Comparison of ENCODE assay signal across 15 cellular contexts in genomic region chr1:70518106-70518505, GRCh38.
A peak's percentile ranks its signal among the peaks of the same experiment; 100 is the strongest.
DNase-seq lines count a peak whose midpoint lies in the region; ATAC-seq and TF ChIP-seq lines count a peak whose summit lies in the region.
"Had no signal": no experiment of that assay in that cellular context is flagged by ENCODE, and none has a peak within 500 bp of the region (broad histone marks: within the 10 kb centered on the region; RNA-seq: fewer than 3 reads in every experiment).

No MANE protein-coding gene starts in this region.

- peaks cover 2% of the 10 kb centered on the region; the same call in 1 of the 3 replicates for H3K4me1 Mint-ChIP-seq in GM23338
- H3K4me1 Mint-ChIP-seq: activated naive CD4-positive, alpha-beta T cell treated with anti-CD3 and anti-CD28 coated beads, Interleukin-2, amount 50 U/mL, for 24 hours had no signal

- DNase-seq in GM23338 (ENCODE audit: low spot score) (no peak), myocyte (ENCODE audit: low read depth) (peak; percentile 5), prostate gland (ENCODE audit: low spot score) (no peak), retina (no peak), posterior vena cava (ENCODE audit: low spot score) (no peak)
- DNase-seq: activated CD4-positive, alpha-beta T cell treated with anti-CD3 and anti-CD28 coated beads, Interleukin-2, amount 50 U/mL, for 1 hour; activated T-cell treated with anti-CD3 and anti-CD28 coated beads for 4 hours; left ventricle myocardium superior; NCI-H1694 treated with DMSO at 0.1 percent for 48 hours; NCI-H446; small intestine had no signal

- no peaks in the 10 kb centered on the region for H3F3A ChIP-seq in GM23338 (replicated peaks; ENCODE audit: low read depth)

- no peaks in the 10 kb centered on the region for H3K9me3 ChIP-seq in prostate gland

- no peaks in the 10 kb centered on the region for H4K20me1 ChIP-seq in GM23338 (replicated peaks; ENCODE audit: insufficient read depth)
- H4K20me1 ChIP-seq in KMS-11 (ENCODE audit: insufficient read depth), result no peaks in the 10 kb centered on the region

- H3K79me2 ChIP-seq in GM23338 (replicated peaks; ENCODE audit: insufficient read depth), result no peaks in the 10 kb centered on the region
- no peaks in the 10 kb centered on the region for H3K79me2 ChIP-seq in KMS-11 (ENCODE audit: insufficient read depth, low read depth)

- WGBS in prostate gland, result 88% methylated on average over 1 of the region's 1 CpG

- H3K27me3 Mint-ChIP-seq in GM23338 (ENCODE audit: insufficient read depth, low read depth, poor library complexity), result no peaks in the 10 kb centered on the region
- H3K27me3 Mint-ChIP-seq: activated naive CD4-positive, alpha-beta T cell treated with anti-CD3 and anti-CD28 coated beads, Interleukin-2, amount 50 U/mL, for 24 hours had no signal

- H3K4me2 ChIP-seq in GM23338 (no peak overlapping the region), KMS-11 (peak overlapping the region; percentile 36)

- H3K4me3 ChIP-seq in GM23338, result no peak overlapping the region
- H3K4me3 ChIP-seq in KMS-11 (IDR thresholded peaks at IDR 0.05; ENCODE audit: insufficient read depth, low read depth, low read length), result no peak overlapping the region
- H3K4me3 ChIP-seq in prostate gland, result no peak overlapping the region
- H3K4me3 ChIP-seq: coronary artery had no signal

- intact Hi-C loops in prostate gland (cut with DNase I), result loop anchor here (10.0 kb wide), 1 partner anchor 83 kb away; no protein-coding TSS in a partner anchor
- intact Hi-C loops in posterior vena cava (cut with DNase I), result no loop called here

- peak overlapping the region; percentile 78 for H2AFZ ChIP-seq in GM23338
- H2AFZ ChIP-seq in KMS-11 (ENCODE audit: low read depth), result peak overlapping the region; percentile 58

- no peaks in the 10 kb centered on the region for H3K27me3 ChIP-seq in GM23338 (ENCODE audit: insufficient read depth)
- H3K27me3 ChIP-seq in KMS-11 (ENCODE audit: insufficient read depth, low read depth), result no peaks in the 10 kb centered on the region
- no peaks in the 10 kb centered on the region for H3K27me3 ChIP-seq in prostate gland (replicated peaks; ENCODE audit: insufficient read depth)

- no peaks in the 10 kb centered on the region for H3K9me3 Mint-ChIP-seq in GM23338
- H3K9me3 Mint-ChIP-seq: activated naive CD4-positive, alpha-beta T cell treated with anti-CD3 and anti-CD28 coated beads, Interleukin-2, amount 50 U/mL, for 24 hours had no signal

- H3K36me3 Mint-ChIP-seq in GM23338 (ENCODE audit: low read depth), result no peaks in the 10 kb centered on the region
- H3K36me3 Mint-ChIP-seq: activated naive CD4-positive, alpha-beta T cell treated with anti-CD3 and anti-CD28 coated beads, Interleukin-2, amount 50 U/mL, for 24 hours had no signal

- ATAC-seq in GM19023 (IDR thresholded peaks at IDR 0.05; ENCODE audit: unreplicated experiment), result peak; percentile 10
- no peak for ATAC-seq in GM23338
- ATAC-seq: left ventricle myocardium superior had no signal

- peak overlapping the region; percentile 58; the same call in 1 of the 2 replicates for H3K9ac ChIP-seq in KMS-11

- TF ChIP-seq POLR2A in prostate gland (IDR thresholded peaks at IDR 0.05), result no peak

- H3K27ac Mint-ChIP-seq in GM23338, result peak overlapping the region; percentile 9; the same call in 1 of the 2 replicates
- H3K27ac Mint-ChIP-seq: activated naive CD4-positive, alpha-beta T cell treated with anti-CD3 and anti-CD28 coated beads, Interleukin-2, amount 50 U/mL, for 24 hours had no signal

- no peak overlapping the region for H3K4me3 Mint-ChIP-seq in GM23338
- H3K4me3 Mint-ChIP-seq: activated naive CD4-positive, alpha-beta T cell treated with anti-CD3 and anti-CD28 coated beads, Interleukin-2, amount 50 U/mL, for 24 hours had no signal

- TF ChIP-seq CTCF in GM23338 (conservative IDR thresholded peaks at IDR 0.05; ENCODE audit: low read depth in 2 of 2) (no peak), KMS-11 (conservative IDR thresholded peaks at IDR 0.05; ENCODE audit: low read depth, low read length) (no peak), prostate gland (IDR thresholded peaks at IDR 0.05) (no peak)

- H3K36me3 ChIP-seq in GM23338 (ENCODE audit: insufficient read depth), result no peaks in the 10 kb centered on the region
- H3K36me3 ChIP-seq in KMS-11 (ENCODE audit: insufficient read depth), result no peaks in the 10 kb centered on the region
- H3K36me3 ChIP-seq in prostate gland, result no peaks in the 10 kb centered on the region

- H3K9me2 ChIP-seq in GM23338 (ENCODE audit: insufficient read depth), result no peaks in the 10 kb centered on the region

- H3K27ac ChIP-seq in GM23338 (ENCODE audit: low read depth) (no peak overlapping the region), KMS-11 (peak overlapping the region; percentile 74), prostate gland (no peak overlapping the region)
- H3K27ac ChIP-seq: coronary artery had no signal

- no peaks in the 10 kb centered on the region for H3K4me1 ChIP-seq in GM23338 (ENCODE audit: insufficient read depth)
- H3K4me1 ChIP-seq in KMS-11 (ENCODE audit: low read depth, poor library complexity, severe bottlenecking), result peaks cover 28% of the 10 kb centered on the region
- no peaks in the 10 kb centered on the region for H3K4me1 ChIP-seq in prostate gland (replicated peaks)

TF ChIP-seq in GM23338, 12 proteins besides CTCF, POLR2A, EP300 and RAD21 (continues in another document):
- no peak for TF ChIP-seq NANOG (IDR thresholded peaks at IDR 0.05; ENCODE audit: borderline replicate concordance)
- no peak for TF ChIP-seq POLR2AphosphoS5 (IDR thresholded peaks at IDR 0.05; ENCODE audit: low read depth)
- TF ChIP-seq, protein P1, sequence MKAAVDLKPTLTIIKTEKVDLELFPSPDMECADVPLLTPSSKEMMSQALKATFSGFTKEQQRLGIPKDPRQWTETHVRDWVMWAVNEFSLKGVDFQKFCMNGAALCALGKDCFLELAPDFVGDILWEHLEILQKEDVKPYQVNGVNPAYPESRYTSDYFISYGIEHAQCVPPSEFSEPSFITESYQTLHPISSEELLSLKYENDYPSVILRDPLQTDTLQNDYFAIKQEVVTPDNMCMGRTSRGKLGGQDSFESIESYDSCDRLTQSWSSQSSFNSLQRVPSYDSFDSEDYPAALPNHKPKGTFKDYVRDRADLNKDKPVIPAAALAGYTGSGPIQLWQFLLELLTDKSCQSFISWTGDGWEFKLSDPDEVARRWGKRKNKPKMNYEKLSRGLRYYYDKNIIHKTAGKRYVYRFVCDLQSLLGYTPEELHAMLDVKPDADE (IDR thresholded peaks at IDR 0.05), result no peak
- TF ChIP-seq, protein P2, sequence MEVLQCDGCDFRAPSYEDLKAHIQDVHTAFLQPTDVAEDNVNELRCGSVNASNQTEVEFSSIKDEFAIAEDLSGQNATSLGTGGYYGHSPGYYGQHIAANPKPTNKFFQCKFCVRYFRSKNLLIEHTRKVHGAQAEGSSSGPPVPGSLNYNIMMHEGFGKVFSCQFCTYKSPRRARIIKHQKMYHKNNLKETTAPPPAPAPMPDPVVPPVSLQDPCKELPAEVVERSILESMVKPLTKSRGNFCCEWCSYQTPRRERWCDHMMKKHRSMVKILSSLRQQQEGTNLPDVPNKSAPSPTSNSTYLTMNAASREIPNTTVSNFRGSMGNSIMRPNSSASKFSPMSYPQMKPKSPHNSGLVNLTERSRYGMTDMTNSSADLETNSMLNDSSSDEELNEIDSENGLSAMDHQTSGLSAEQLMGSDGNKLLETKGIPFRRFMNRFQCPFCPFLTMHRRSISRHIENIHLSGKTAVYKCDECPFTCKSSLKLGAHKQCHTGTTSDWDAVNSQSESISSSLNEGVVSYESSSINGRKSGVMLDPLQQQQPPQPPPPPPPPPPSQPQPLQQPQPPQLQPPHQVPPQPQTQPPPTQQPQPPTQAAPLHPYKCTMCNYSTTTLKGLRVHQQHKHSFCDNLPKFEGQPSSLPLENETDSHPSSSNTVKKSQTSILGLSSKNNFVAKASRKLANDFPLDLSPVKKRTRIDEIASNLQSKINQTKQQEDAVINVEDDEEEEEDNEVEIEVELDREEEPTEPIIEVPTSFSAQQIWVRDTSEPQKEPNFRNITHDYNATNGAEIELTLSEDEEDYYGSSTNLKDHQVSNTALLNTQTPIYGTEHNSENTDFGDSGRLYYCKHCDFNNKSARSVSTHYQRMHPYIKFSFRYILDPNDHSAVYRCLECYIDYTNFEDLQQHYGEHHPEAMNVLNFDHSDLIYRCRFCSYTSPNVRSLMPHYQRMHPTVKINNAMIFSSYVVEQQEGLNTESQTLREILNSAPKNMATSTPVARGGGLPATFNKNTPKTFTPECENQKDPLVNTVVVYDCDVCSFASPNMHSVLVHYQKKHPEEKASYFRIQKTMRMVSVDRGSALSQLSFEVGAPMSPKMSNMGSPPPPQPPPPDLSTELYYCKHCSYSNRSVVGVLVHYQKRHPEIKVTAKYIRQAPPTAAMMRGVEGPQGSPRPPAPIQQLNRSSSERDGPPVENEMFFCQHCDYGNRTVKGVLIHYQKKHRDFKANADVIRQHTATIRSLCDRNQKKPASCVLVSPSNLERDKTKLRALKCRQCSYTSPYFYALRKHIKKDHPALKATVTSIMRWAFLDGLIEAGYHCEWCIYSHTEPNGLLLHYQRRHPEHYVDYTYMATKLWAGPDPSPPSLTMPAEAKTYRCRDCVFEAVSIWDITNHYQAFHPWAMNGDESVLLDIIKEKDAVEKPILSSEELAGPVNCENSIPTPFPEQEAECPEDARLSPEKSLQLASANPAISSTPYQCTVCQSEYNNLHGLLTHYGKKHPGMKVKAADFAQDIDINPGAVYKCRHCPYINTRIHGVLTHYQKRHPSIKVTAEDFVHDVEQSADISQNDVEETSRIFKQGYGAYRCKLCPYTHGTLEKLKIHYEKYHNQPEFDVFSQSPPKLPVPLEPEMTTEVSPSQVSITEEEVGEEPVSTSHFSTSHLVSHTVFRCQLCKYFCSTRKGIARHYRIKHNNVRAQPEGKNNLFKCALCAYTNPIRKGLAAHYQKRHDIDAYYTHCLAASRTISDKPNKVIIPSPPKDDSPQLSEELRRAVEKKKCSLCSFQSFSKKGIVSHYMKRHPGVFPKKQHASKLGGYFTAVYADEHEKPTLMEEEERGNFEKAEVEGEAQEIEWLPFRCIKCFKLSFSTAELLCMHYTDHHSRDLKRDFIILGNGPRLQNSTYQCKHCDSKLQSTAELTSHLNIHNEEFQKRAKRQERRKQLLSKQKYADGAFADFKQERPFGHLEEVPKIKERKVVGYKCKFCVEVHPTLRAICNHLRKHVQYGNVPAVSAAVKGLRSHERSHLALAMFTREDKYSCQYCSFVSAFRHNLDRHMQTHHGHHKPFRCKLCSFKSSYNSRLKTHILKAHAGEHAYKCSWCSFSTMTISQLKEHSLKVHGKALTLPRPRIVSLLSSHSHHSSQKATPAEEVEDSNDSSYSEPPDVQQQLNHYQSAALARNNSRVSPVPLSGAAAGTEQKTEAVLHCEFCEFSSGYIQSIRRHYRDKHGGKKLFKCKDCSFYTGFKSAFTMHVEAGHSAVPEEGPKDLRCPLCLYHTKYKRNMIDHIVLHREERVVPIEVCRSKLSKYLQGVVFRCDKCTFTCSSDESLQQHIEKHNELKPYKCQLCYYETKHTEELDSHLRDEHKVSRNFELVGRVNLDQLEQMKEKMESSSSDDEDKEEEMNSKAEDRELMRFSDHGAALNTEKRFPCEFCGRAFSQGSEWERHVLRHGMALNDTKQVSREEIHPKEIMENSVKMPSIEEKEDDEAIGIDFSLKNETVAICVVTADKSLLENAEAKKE (CRISPR knock-in tag; IDR thresholded peaks at IDR 0.05), result no peak
- no peak for TF ChIP-seq ZNF114 (CRISPR knock-in tag; IDR thresholded peaks at IDR 0.05)
- TF ChIP-seq JUNB (IDR thresholded peaks at IDR 0.05; ENCODE audit: unreplicated experiment), result no peak
